ENCODE assay signal across 8 cellular contexts in genomic region chr12:92035477-92035876, GRCh38.
DNase-seq lines count a peak whose midpoint lies in the region; ATAC-seq and TF ChIP-seq lines count a peak whose summit lies in the region.

No MANE protein-coding gene starts in this region.

- H3K27ac ChIP-seq in KOPT-K1 (ENCODE audit: low read depth, low read length, poor library complexity, severe bottlenecking), result peak overlapping the region; percentile 78
- H3K27ac ChIP-seq in coronary artery, result no peak overlapping the region
- H3K27ac ChIP-seq in rectal smooth muscle tissue (ENCODE audit: low read depth, low read length), result no peak overlapping the region

- TF ChIP-seq CTCF in coronary artery (IDR thresholded peaks at IDR 0.05), result no peak

- H3K4me3 ChIP-seq in coronary artery (peak overlapping the region; percentile 55), rectal smooth muscle tissue (ENCODE audit: low read length) (peak overlapping the region; percentile 68)

- in situ Hi-C loops in G401 (cut with HindIII; ENCODE audit: low sequenced_read_pairs), result no loop called here

- no peaks in the 10 kb centered on the region for H3K27me3 ChIP-seq in rectal smooth muscle tissue (ENCODE audit: control insufficient read depth, insufficient read depth, low read length)

- no peak overlapping the region for H3K9ac ChIP-seq in rectal smooth muscle tissue (ENCODE audit: low read length)

- DNase-seq in G401 (ENCODE audit: low spot score) (peak; percentile 64), coronary artery (ENCODE audit: low spot score) (no peak), NCI-H748 treated with DMSO at 0.1 percent for 48 hours (lab: John Stamatoyannopoulos, UW) (no peak), cerebellar nuclear complex (lab: John Stamatoyannopoulos, UW) (no peak)

- peaks cover 14% of the 10 kb centered on the region for H3K4me1 ChIP-seq in rectal smooth muscle tissue (ENCODE audit: control insufficient read depth, insufficient read depth, low read length)

- ATAC-seq in HG02981 (IDR thresholded peaks at IDR 0.05; ENCODE audit: unreplicated experiment) (no peak), HG03097 (IDR thresholded peaks at IDR 0.05; ENCODE audit: low FRiP score, unreplicated experiment) (no peak)

- no peaks in the 10 kb centered on the region for H3K9me3 ChIP-seq in KOPT-K1 (ENCODE audit: insufficient read depth, low read length, poor library complexity, severe bottlenecking)

- H3K36me3 ChIP-seq in KOPT-K1 (ENCODE audit: insufficient read depth, low read length) (no peaks in the 10 kb centered on the region), rectal smooth muscle tissue (ENCODE audit: control insufficient read depth, insufficient read depth, low read length) (no peaks in the 10 kb centered on the region)
